Comparison of ENCODE assay signal across 11 cellular contexts in the genomic region with DNA sequence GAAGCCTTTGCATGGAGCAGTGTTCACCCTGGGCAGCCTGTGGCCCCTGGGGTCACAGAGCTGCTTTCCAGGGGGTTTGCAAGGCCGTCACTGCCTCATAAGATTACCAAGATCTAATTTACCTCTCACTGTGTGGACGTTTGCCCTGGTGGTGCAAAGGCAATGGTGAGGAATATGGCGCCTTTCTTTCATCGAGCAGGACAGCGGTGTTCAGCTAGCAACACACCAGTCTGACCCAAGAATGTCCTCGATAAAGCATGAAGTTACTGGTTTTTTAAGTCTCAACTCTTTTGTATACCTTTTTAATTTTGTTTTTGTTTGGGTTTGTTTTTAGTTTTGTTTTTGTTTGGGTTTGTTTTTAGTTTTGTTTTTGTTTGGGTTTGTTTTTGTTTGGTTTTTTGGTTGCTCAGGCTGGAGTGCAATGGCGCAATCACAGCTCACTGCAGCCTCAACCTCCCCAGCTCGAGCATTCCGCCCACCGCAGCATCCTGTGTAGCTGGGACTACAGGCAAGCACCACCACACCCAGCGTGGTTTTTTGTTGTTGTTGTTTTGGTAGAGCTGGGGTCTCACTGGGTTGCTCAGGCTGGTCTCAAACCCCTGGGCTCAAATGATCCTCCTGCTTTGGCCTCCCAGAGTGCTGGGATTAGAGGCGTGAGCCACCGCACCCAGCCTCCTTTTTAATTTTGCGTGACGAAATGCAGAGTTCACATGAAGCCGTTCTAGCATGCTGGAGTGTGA. TPM values are rescaled to one million over a fixed set of nuclear protein-coding genes. Genes with fewer than 3 reads are reported as not detected.
DNase-seq lines count a peak whose midpoint lies in the region; ATAC-seq, FAIRE-seq and TF ChIP-seq lines count a peak whose summit lies in the region.
"Had no signal": no experiment of that assay in that cellular context is flagged by ENCODE, and none has a peak within 500 bp of the region (broad histone marks: within the 10 kb centered on the region; RNA-seq: fewer than 3 reads in every experiment).

No MANE protein-coding gene starts in this region.

- H3K4me3 ChIP-seq in colonic mucosa, result no peak overlapping the region
- H3K4me3 ChIP-seq: body of pancreas had no signal

- intact Hi-C loops in colonic mucosa (cut with DNase I), result no loop called here

- H3K4me1 ChIP-seq in colonic mucosa, result no peaks in the 10 kb centered on the region

- no peaks in the 10 kb centered on the region for H3K36me3 ChIP-seq in colonic mucosa

- DNase-seq in GM18507 (ENCODE audit: extremely low spot score, insufficient read length, low read depth) (no peak), colonic mucosa (no peak)
- peak; percentile 61 to 70 for DNase-seq in activated CD4-positive, alpha-beta T cell treated with anti-CD3 and anti-CD28 coated beads, Interleukin-2, amount 50 U/mL, for 48 hours
- DNase-seq in stimulated activated CD4-positive, alpha-beta T cell treated with anti-CD3 and anti-CD28 coated beads, TNF-alpha, amount 100 ng/mL, for 24 hours (ENCODE audit: low read depth in 3 of 3), result peak in 2 of 3 experiments; percentile 44 to 64
- DNase-seq: body of pancreas, mesenchymal stem cell, NCI-H2081 had no signal

- no peak for ATAC-seq in HG03135 (IDR thresholded peaks at IDR 0.05; ENCODE audit: unreplicated experiment)
- ATAC-seq in GM18498 (IDR thresholded peaks at IDR 0.05; ENCODE audit: unreplicated experiment), result no peak
- no peak for ATAC-seq in GM19467 (IDR thresholded peaks at IDR 0.05; ENCODE audit: unreplicated experiment)
- ATAC-seq in HG02798 (IDR thresholded peaks at IDR 0.05; ENCODE audit: poor library complexity, unreplicated experiment), result no peak
- ATAC-seq: body of pancreas had no signal

- H3K27me3 ChIP-seq in colonic mucosa, result no peaks in the 10 kb centered on the region
- H3K27me3 ChIP-seq: body of pancreas had no signal

- no peaks in the 10 kb centered on the region for H3K9me3 ChIP-seq in colonic mucosa
- H3K9me3 ChIP-seq: body of pancreas had no signal

- no peak for TF ChIP-seq CTCF in colonic mucosa (IDR thresholded peaks at IDR 0.05)

- peak; percentile 39 for FAIRE-seq in GM18507 (lab: Jason Lieb, UNC)

- peak overlapping the region; percentile 10 for H3K27ac ChIP-seq in colonic mucosa
- H3K27ac ChIP-seq: body of pancreas had no signal

- no peak overlapping the region for H3K9ac ChIP-seq in colonic mucosa (ENCODE audit: low read depth in 2 of 2, low read length in 2 of 2)

RNA-seq across cellular contexts. Expression of a gene that starts 57.9 kb away (rescaled TPM):
- 100 to 1,000 TPM; 146 to 153 TPM for total RNA-seq in colonic mucosa

Comparison
In these comparisons a context has a peak if more than half of its experiments do, and no peak if none do; other contexts are left out.
1. DNase-seq: peak in activated CD4-positive, alpha-beta T cell treated with anti-CD3 and anti-CD28 coated beads, Interleukin-2, amount 50 U/mL, for 48 hours (2 of 2) and stimulated activated CD4-positive, alpha-beta T cell treated with anti-CD3 and anti-CD28 coated beads, TNF-alpha, amount 100 ng/mL, for 24 hours (2 of 3); none in GM18507 (single experiment) and colonic mucosa (single experiment).